Comparison of ENCODE assay signal across 1 cellular context in the genomic region with DNA sequence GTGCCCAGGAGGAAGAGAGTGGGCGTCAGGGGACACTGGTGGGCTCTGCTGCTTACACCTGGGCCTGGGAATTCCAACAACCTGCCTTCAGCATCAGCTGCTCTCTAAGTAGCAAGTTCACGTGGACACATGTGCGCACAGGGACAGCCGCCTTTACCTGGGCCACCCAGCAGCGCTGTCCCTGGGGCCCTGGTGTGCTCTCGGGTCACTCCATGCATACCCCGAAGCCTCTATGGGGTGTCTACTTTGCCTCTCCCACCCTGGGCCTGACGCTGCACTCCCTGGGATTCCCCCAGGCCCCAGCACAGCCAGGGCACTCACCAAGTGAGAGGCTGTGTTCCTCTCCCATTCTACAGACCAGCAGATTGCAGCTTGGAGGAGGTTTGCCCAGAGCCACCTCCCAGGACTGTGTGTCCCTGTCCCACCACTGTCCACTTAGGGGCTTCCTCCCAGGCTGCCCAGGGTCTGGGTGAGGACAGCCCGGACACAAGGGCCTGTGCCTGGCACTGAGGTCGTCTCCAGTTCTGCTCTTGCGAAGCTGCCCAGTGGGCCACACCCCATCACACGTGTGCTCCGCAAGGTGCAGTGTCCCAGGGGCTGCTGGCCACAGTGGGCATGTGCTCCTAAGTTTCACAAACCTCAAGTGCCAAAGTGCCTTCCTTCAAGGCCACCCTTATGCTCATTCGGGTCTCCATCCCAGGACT.
A peak's percentile ranks its signal among the peaks of the same experiment; 100 is the strongest.
TF ChIP-seq lines count a peak whose summit lies in the region.

No MANE protein-coding gene starts in this region.

TF ChIP-seq in GM12878, 131 proteins besides CTCF, POLR2A, EP300 and RAD21:
- no peak for TF ChIP-seq STAT1 (conservative IDR thresholded peaks at IDR 0.05)
- TF ChIP-seq GATAD2B (conservative IDR thresholded peaks at IDR 0.05; ENCODE audit: low read depth): 0 out of 2 replicates have a peak, but pooled peaks have one; percentile 21
